Comparison of ENCODE assay signal across 8 cellular contexts in the genomic region with DNA sequence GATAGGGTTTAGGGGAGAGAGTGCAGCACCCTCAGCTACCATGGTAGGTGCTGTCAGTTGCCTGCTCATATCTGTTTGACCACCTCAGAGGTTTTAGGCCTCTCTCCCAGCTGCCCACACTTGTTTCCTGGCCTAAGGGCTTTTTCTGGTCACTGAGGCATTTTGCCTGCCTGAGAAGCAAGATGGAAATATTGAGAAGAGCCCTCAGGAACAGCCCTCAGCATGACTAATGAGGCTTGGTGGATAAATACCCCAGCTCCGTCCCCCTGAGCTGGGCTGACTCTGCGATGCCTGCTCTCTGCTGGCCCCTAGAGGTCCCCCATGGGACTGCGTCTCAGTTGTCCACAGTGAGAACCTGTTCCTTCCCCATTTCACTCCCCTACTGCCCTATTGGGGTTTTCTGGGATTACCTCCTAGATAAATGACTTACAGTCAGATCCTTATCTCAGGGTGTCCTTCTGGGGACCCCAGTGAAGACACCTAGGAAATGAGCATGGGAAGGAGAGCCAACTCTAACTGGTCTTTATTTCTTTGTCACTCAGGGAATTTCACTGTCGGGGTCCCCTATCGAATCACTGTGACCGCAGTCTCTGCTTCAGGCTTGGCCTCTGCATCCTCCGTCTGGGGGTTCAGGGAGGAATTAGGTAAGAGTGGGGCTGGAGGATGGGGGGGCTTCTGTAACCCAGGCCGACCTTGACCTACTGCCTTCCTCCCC. TPM values are rescaled to one million over a fixed set of nuclear protein-coding genes. Genes with fewer than 3 reads are reported as not detected.
DNase-seq lines count a peak whose midpoint lies in the region; ATAC-seq and TF ChIP-seq lines count a peak whose summit lies in the region.

No MANE protein-coding gene starts in this region.

- TF ChIP-seq CTCF in AG10803 (conservative IDR thresholded peaks at IDR 0.05; ENCODE audit: low read length): peak; percentile 75

- H3K27me3 Mint-ChIP-seq in activated naive CD8-positive, alpha-beta T cell treated with anti-CD3 and anti-CD28 coated beads, Interleukin-2, amount 10 ng/mL, durations not matched to agents 7 days and 5 days: no peaks in the 10 kb centered on the region

- H3K9me3 Mint-ChIP-seq in activated naive CD8-positive, alpha-beta T cell treated with anti-CD3 and anti-CD28 coated beads, Interleukin-2, amount 10 ng/mL, durations not matched to agents 7 days and 5 days: no peaks in the 10 kb centered on the region

- H3K4me3 Mint-ChIP-seq in activated naive CD8-positive, alpha-beta T cell treated with anti-CD3 and anti-CD28 coated beads, Interleukin-2, amount 10 ng/mL, durations not matched to agents 7 days and 5 days: no peak overlapping the region

- POLR2A ChIA-PET in activated naive CD8-positive, alpha-beta T cell treated with anti-CD3 and anti-CD28 coated beads, Interleukin-2, amount 10 ng/mL, durations not matched to agents 7 days and 5 days (lab: Charles Lee): interaction anchor here (0.8 to 2.2 kb wide), 3 partner anchors 9 to 167 kb away, joined by 3 to 6 read pairs (median 4); no protein-coding TSS in a partner anchor

- peak; percentile 56 for ATAC-seq in activated naive CD8-positive, alpha-beta T cell treated with anti-CD3 and anti-CD28 coated beads, Interleukin-2, amount 10 ng/mL, durations not matched to agents 7 days and 5 days (ENCODE audit: low read depth)
- no peak for ATAC-seq in GM18517 (IDR thresholded peaks at IDR 0.05; ENCODE audit: unreplicated experiment)

- H3K4me1 Mint-ChIP-seq in activated naive CD8-positive, alpha-beta T cell treated with anti-CD3 and anti-CD28 coated beads, Interleukin-2, amount 10 ng/mL, durations not matched to agents 7 days and 5 days: no peaks in the 10 kb centered on the region

- no peak overlapping the region for H3K27ac Mint-ChIP-seq in activated naive CD8-positive, alpha-beta T cell treated with anti-CD3 and anti-CD28 coated beads, Interleukin-2, amount 10 ng/mL, durations not matched to agents 7 days and 5 days

- no peak for DNase-seq in AG10803 (ENCODE audit: low read depth)
- peak; percentile 50 for DNase-seq in H4 (ENCODE audit: low spot score)
- peak; percentile 56 for DNase-seq in T follicular helper cell (ENCODE audit: low read depth)
- DNase-seq in activated naive CD8-positive, alpha-beta T cell treated with anti-CD3 and anti-CD28 coated beads, Interleukin-2, amount 10 ng/mL, durations not matched to agents 7 days and 5 days: peak; percentile 83
- DNase-seq in iPS-NIHi11 (ENCODE audit: low spot score): peak; percentile 88
- peak; percentile 31 to 79 (median 61) for DNase-seq in stimulated activated CD4-positive, alpha-beta T cell treated with anti-CD3 and anti-CD28 coated beads, TNF-alpha, amount 100 ng/mL, for 1 hour (ENCODE audit: low read depth in 3 of 3, low spot score in 1 of 3)
- DNase-seq in NCI-H1048 (lab: John Stamatoyannopoulos, UW): no peak

- H3K4me3 ChIP-seq in AG10803 (ENCODE audit: low read length): no peak overlapping the region

- H3K36me3 Mint-ChIP-seq in activated naive CD8-positive, alpha-beta T cell treated with anti-CD3 and anti-CD28 coated beads, Interleukin-2, amount 10 ng/mL, durations not matched to agents 7 days and 5 days: peaks cover 28% of the 10 kb centered on the region

RNA-seq across cellular contexts. Expression of gene PALM3, which starts 13.3 kb away (rescaled TPM):
- 1.4 and 2.0 TPM in 2 replicates for total RNA-seq in H4 (2014; rRNA removed; shearing (Covaris generic))
- total RNA-seq in activated naive CD8-positive, alpha-beta T cell treated with anti-CD3 and anti-CD28 coated beads, Interleukin-2, amount 10 ng/mL, durations not matched to agents 7 days and 5 days: not detected

RNA-seq across cellular contexts. Expression of gene IL27RA, which starts 17.0 kb away (rescaled TPM):
- 13.9 and 15.0 TPM in 2 replicates for total RNA-seq in H4 (2014; rRNA removed; shearing (Covaris generic))
- 10 to 100 TPM; 41.6 to 43.8 TPM for total RNA-seq in activated naive CD8-positive, alpha-beta T cell treated with anti-CD3 and anti-CD28 coated beads, Interleukin-2, amount 10 ng/mL, durations not matched to agents 7 days and 5 days

RNA-seq across cellular contexts. Expression of gene RLN3, which starts 20.6 kb away (rescaled TPM):
- not detected in 2 replicates for total RNA-seq in H4 (2014; rRNA removed; shearing (Covaris generic))
- not detected for total RNA-seq in activated naive CD8-positive, alpha-beta T cell treated with anti-CD3 and anti-CD28 coated beads, Interleukin-2, amount 10 ng/mL, durations not matched to agents 7 days and 5 days

RNA-seq across cellular contexts. Expression of gene MISP3, which starts 24.0 kb away (rescaled TPM):
- 0.35 and 3.3 TPM in 2 replicates for total RNA-seq in H4 (2014; rRNA removed; shearing (Covaris generic))
- 1 to 10 TPM; 1.1 to 1.6 TPM for total RNA-seq in activated naive CD8-positive, alpha-beta T cell treated with anti-CD3 and anti-CD28 coated beads, Interleukin-2, amount 10 ng/mL, durations not matched to agents 7 days and 5 days

RNA-seq across cellular contexts. Expression of gene C19orf67, which starts 37.0 kb away (rescaled TPM):
- not detected in 2 replicates for total RNA-seq in H4 (2014; rRNA removed; shearing (Covaris generic))
- total RNA-seq in activated naive CD8-positive, alpha-beta T cell treated with anti-CD3 and anti-CD28 coated beads, Interleukin-2, amount 10 ng/mL, durations not matched to agents 7 days and 5 days: not detected

Comparison
In these comparisons a context has a peak if more than half of its experiments do, and no peak if none do; other contexts are left out.
1. DNase-seq: peak in H4 (single experiment), T follicular helper cell (single experiment), activated naive CD8-positive, alpha-beta T cell treated with anti-CD3 and anti-CD28 coated beads, Interleukin-2, amount 10 ng/mL, durations not matched to agents 7 days and 5 days (single experiment), iPS-NIHi11 (single experiment) and stimulated activated CD4-positive, alpha-beta T cell treated with anti-CD3 and anti-CD28 coated beads, TNF-alpha, amount 100 ng/mL, for 1 hour (3 of 3); none in AG10803 (single experiment) and NCI-H1048 (single experiment).